1 cellular context compared by ENCODE assay signal in the genomic region with DNA sequence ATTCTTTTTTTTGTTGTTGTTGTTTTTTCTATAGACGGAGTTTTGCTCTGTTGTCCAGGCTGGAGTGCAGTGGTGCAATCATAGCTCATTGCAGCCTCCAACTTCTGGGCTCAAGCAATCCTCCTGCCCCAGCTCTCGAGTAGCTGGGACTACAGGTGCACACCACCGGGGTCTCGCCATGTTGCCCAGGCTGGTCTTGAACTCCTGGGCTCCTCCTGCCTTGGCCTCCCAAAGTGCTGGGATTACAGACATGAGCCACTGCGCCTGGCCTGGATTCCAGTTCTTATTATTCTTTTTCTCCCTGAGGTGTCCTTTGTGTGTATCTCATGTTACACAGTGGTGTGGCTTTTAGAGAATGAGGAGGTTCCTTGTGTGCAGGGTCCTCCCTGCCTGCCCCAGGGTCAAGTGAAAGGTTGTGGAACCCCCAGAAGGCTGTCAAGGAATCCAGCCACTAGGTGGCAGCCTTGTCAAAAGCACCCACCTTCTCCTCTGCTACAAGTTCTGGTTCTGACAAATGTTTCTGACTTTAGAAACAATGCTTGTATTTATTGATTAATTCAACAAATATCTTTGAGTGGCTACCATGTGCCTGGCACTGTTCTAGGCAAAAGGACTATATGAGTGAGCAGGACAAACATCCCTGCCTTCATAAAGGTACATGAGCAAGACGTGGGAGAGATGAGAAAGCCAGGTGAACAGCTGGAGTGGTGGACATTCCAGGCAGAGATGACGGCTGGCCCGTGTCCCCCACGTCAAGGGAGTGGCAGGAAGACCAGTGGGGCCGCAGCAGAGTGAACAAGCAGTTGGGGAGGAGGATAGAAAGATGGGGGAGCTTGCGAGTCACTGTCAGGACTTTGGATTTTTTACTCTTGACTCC.
TF ChIP-seq lines count a peak whose summit lies in the region.

No MANE protein-coding gene starts in this region.

TF ChIP-seq in HEK293, 187 proteins besides CTCF, POLR2A, EP300 and RAD21 (continued from another document):
- TF ChIP-seq ZFP37 (tag by site-specific recombination; IDR thresholded peaks at IDR 0.05) (no peak), ZNF350 (tag by site-specific recombination; IDR thresholded peaks at IDR 0.05) (no peak), ZNF654 (tag by site-specific recombination; IDR thresholded peaks at IDR 0.05; ENCODE audit: low read depth) (peak; percentile 92), ZNF266 (tag by site-specific recombination; IDR thresholded peaks at IDR 0.05; ENCODE audit: low read depth) (no peak), SALL2 (tag by site-specific recombination; IDR thresholded peaks at IDR 0.05; ENCODE audit: borderline replicate concordance) (no peak), FEZF1 (tag by site-specific recombination; IDR thresholded peaks at IDR 0.05) (no peak), ZNF529 (tag by site-specific recombination; IDR thresholded peaks at IDR 0.05; ENCODE audit: insufficient replicate concordance) (no peak), ZNF169 (tag by site-specific recombination; IDR thresholded peaks at IDR 0.05) (no peak)
- TF ChIP-seq, protein P1, sequence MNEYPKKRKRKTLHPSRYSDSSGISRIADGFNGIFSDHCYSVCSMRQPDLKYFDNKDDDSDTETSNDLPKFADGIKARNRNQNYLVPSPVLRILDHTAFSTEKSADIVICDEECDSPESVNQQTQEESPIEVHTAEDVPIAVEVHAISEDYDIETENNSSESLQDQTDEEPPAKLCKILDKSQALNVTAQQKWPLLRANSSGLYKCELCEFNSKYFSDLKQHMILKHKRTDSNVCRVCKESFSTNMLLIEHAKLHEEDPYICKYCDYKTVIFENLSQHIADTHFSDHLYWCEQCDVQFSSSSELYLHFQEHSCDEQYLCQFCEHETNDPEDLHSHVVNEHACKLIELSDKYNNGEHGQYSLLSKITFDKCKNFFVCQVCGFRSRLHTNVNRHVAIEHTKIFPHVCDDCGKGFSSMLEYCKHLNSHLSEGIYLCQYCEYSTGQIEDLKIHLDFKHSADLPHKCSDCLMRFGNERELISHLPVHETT (tag by site-specific recombination; IDR thresholded peaks at IDR 0.05): no peak
TF ChIP-seq in HEK293: peak in this region for 2.
